19 cellular contexts compared by ENCODE assay signal in the genomic region with DNA sequence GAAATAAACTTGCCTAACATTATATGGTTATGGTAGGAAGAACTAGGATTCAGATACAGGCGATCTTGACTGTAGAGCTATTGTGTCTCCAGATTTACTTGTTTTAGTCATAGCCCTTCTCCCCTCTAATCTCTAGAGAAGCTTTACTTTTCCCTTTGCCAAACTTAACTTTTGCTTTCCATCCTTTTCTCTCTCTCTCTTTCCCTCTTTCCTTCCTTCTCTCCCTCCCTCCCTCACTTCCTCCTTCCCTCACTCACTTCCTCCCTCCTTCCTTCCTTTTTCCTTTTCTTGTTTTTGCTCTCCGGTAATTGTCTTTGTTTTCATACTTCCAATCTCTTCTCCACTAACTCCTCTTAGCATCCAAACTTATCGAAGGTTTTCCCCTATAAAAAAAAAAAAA. TPM values are rescaled to one million over a fixed set of nuclear protein-coding genes. Genes with fewer than 3 reads are reported as not detected.
DNase-seq lines count a peak whose midpoint lies in the region; ATAC-seq and TF ChIP-seq lines count a peak whose summit lies in the region.
"Had no signal": no experiment of that assay in that cellular context is flagged by ENCODE, and none has a peak within 500 bp of the region (broad histone marks: within the 10 kb centered on the region; RNA-seq: fewer than 3 reads in every experiment).

No MANE protein-coding gene starts in this region.

- no peaks in the 10 kb centered on the region for H3K9me3 ChIP-seq in left ventricle myocardium inferior (replicated peaks)
- H3K9me3 ChIP-seq in right atrium auricular region, result no peaks in the 10 kb centered on the region
- H3K9me3 ChIP-seq in stomach, result no peaks in the 10 kb centered on the region
- H3K9me3 ChIP-seq: HAP-1, testis had no signal

- 29 to 61% (median 36%) methylated on average over 3 of the region's 3 CpGs for WGBS in stomach, 5 donors

- H3K4me3 Mint-ChIP-seq in activated B cell treated with CpG ODN at 0.5 μM for 24 hours (no peak overlapping the region), immature natural killer cell (peak overlapping the region in 2 of 5 donors; percentile 15 to 52)

- H3K4me1 Mint-ChIP-seq in activated B cell treated with CpG ODN at 0.5 μM for 24 hours (peaks cover 86% of the 10 kb centered on the region), immature natural killer cell (peaks cover 64 to 70% of the 10 kb centered on the region in 2 donors)

- H3K27ac ChIP-seq in left ventricle myocardium inferior (replicated peaks) (peak overlapping the region; percentile 22), right atrium auricular region (no peak overlapping the region), stomach (peak overlapping the region in 3 of 5 donors; percentile 24 to 66 (median 63))
- H3K27ac ChIP-seq: testis had no signal

- TF ChIP-seq EP300 in stomach (IDR thresholded peaks at IDR 0.05), result no peak

- H3K27ac Mint-ChIP-seq in activated B cell treated with CpG ODN at 0.5 μM for 24 hours, result peak overlapping the region; percentile 42
- H3K27ac Mint-ChIP-seq in immature natural killer cell, result peak overlapping the region; percentile 12 to 74 (median 36)

- no peak overlapping the region for H3K4me3 ChIP-seq in left ventricle myocardium inferior
- no peak overlapping the region for H3K4me3 ChIP-seq in right atrium auricular region
- no peak overlapping the region for H3K4me3 ChIP-seq in stomach
- H3K4me3 ChIP-seq: HAP-1, testis had no signal

- H3K36me3 Mint-ChIP-seq in activated B cell treated with CpG ODN at 0.5 μM for 24 hours (ENCODE audit: low read depth), result peaks cover 47% of the 10 kb centered on the region
- H3K36me3 Mint-ChIP-seq in immature natural killer cell, result no peaks in the 10 kb centered on the region

- CTCF ChIA-PET in activated B cell treated with CpG ODN at 0.5 μM for 24 hours (lab: Charles Lee), result interaction anchor here (1.2 kb wide), 1 partner anchor 62 kb away, joined by 3 read pairs; no protein-coding TSS in a partner anchor

- peaks cover 77% of the 10 kb centered on the region for H3K4me1 ChIP-seq in left ventricle myocardium inferior
- peaks cover 0 to 49% of the 10 kb centered on the region in 2 donors for H3K4me1 ChIP-seq in right atrium auricular region
- H3K4me1 ChIP-seq in stomach, result peaks cover 27 to 99% (median 65%) of the 10 kb centered on the region in 4 donors
- H3K4me1 ChIP-seq: HAP-1 had no signal

- TF ChIP-seq CTCF in left ventricle myocardium inferior (IDR thresholded peaks at IDR 0.05; ENCODE audit: borderline replicate concordance), result no peak
- no peak for TF ChIP-seq CTCF in right atrium auricular region (IDR thresholded peaks at IDR 0.05)
- TF ChIP-seq CTCF in activated B cell treated with CpG ODN at 0.5 μM for 24 hours (IDR thresholded peaks at IDR 0.05), result no peak
- TF ChIP-seq CTCF in stomach (IDR thresholded peaks at IDR 0.05), result no peak

- intact Hi-C loops in left ventricle myocardium inferior (cut with micrococcal nuclease) (no loop called here), activated B cell treated with CpG ODN at 0.5 μM for 24 hours (cut with micrococcal nuclease) (no loop called here), stomach (cut with DNase I; ENCODE audit: low total_unique reads) (no loop called here)

- no peak for DNase-seq in left ventricle myocardium inferior
- DNase-seq in right atrium auricular region (ENCODE audit: low spot score), result no peak
- no peak for DNase-seq in activated B cell treated with CpG ODN at 0.5 μM for 24 hours
- no peak for DNase-seq in immature natural killer cell
- DNase-seq in stomach, result no peak
- no peak for DNase-seq in NCI-H1092 treated with DMSO at 0.1 percent for 48 hours (lab: John Stamatoyannopoulos, UW)
- no peak for DNase-seq in ecto neural progenitor cell (ENCODE audit: low spot score)
- DNase-seq: activated CD4-positive, alpha-beta T cell treated with anti-CD3 and anti-CD28 coated beads for 48 hours; activated naive CD4-positive, alpha-beta T cell treated with anti-CD3 and anti-CD28 coated beads, Interleukin-2, amount 50 U/mL, for 16 hours; caudate nucleus; DND-41; glutamatergic neuron; midbrain; NCI-H2029 treated with DMSO at 0.1 percent for 48 hours; NCI-H526; stimulated activated CD4-positive, alpha-beta T cell treated with anti-CD3 and anti-CD28 coated beads, Interleukin-12 subunit alpha, Interleukin-12 subunit beta, amount 100 ng/mL, for 4 hours; testis had no signal

- POLR2A ChIA-PET in activated B cell treated with CpG ODN at 0.5 μM for 24 hours (lab: Charles Lee), result interaction anchor here (0.7 to 2.8 kb wide), 4 partner anchors 9 to 27 kb away, joined by 3 to 15 read pairs (median 4); a partner anchor contains a TSS

- H3K9me3 Mint-ChIP-seq in activated B cell treated with CpG ODN at 0.5 μM for 24 hours (no peaks in the 10 kb centered on the region), immature natural killer cell (no peaks in the 10 kb centered on the region)

- H3K27me3 ChIP-seq in left ventricle myocardium inferior (ENCODE audit: low read depth) (no peaks in the 10 kb centered on the region), right atrium auricular region (no peaks in the 10 kb centered on the region), stomach (no peaks in the 10 kb centered on the region)
- H3K27me3 ChIP-seq: testis had no signal

- peaks cover 15% of the 10 kb centered on the region for H3K36me3 ChIP-seq in left ventricle myocardium inferior
- H3K36me3 ChIP-seq in right atrium auricular region, result no peaks in the 10 kb centered on the region
- peaks cover 0 to 25% (median 23%) of the 10 kb centered on the region in 4 donors for H3K36me3 ChIP-seq in stomach

- H3K27me3 Mint-ChIP-seq in activated B cell treated with CpG ODN at 0.5 μM for 24 hours (no peaks in the 10 kb centered on the region), immature natural killer cell (ENCODE audit: low read depth in 3 of 3) (peaks cover under 1 to 2% (median 1%) of the 10 kb centered on the region in 3 donors)

- no peak for TF ChIP-seq POLR2A in stomach (IDR thresholded peaks at IDR 0.05)

- no peak for ATAC-seq in activated B cell treated with CpG ODN at 0.5 μM for 24 hours (ENCODE audit: low read depth)
- no peak for ATAC-seq in HG02588 (IDR thresholded peaks at IDR 0.05; ENCODE audit: unreplicated experiment)

RNA-seq across cellular contexts. Expression of a gene that starts 10.4 kb away (rescaled TPM):
- 110 TPM for total RNA-seq in left ventricle myocardium inferior
- 10 to 100 TPM; 54.3 to 73.6 TPM for total RNA-seq in right atrium auricular region
- 152 and 172 TPM in 2 replicates for total RNA-seq in activated B cell treated with CpG ODN at 0.5 μM for 24 hours
- polyA plus RNA-seq in immature natural killer cell, result 100 to 1,000 TPM; 231 to 328 (median 243) TPM
- 100 to 1,000 TPM in 1 of 5 donors, 10 to 100 TPM in 4; 29.8 to 220 (median 76.0) TPM for total RNA-seq in stomach
- polyA plus RNA-seq in stomach, result 100 to 1,000 TPM in 1 of 3 donors, 10 to 100 TPM in 2; 66.4 to 106 (median 75.1) TPM

Comparison
In these comparisons a context has a peak if more than half of its experiments do, and no peak if none do; other contexts are left out.
1. H3K27ac ChIP-seq: peak in left ventricle myocardium inferior (single experiment) and stomach (3 of 5); none in right atrium auricular region (0 of 2).